ENCODE assay signal across 34 cellular contexts in genomic region chr20:42844751-42845150, GRCh38.
"Had no signal": no experiment of that assay in that cellular context is flagged by ENCODE, and none has a peak within 500 bp of the region (broad histone marks: within the 10 kb centered on the region; RNA-seq: fewer than 3 reads in every experiment).

No MANE protein-coding gene starts in this region.

- H3K27ac ChIP-seq: KMS-11 had no signal

- DNase-seq: Karpas-422, Kasumi-1, MG63, MM.1S, MV-4-11, NCI-H1048, NCI-H1092, NCI-H1092 treated with DMSO at 0.1 percent for 48 hours, NCI-H1105, NCI-H1105 treated with DMSO at 0.1 percent for 48 hours, NCI-H1417, NCI-H1417 treated with DMSO at 0.1 percent for 48 hours, NCI-H1436, NCI-H1436 treated with DMSO at 0.1 percent for 48 hours, NCI-H146, NCI-H1694, NCI-H1694 treated with DMSO at 0.1 percent for 48 hours, NCI-H187, NCI-H187 treated with DMSO at 0.1 percent for 48 hours, NCI-H1930, NCI-H2029, NCI-H2029 treated with DMSO at 0.1 percent for 48 hours, NCI-H2081, NCI-H2081 treated with DMSO at 0.1 percent for 48 hours, NCI-H2107, NCI-H2171, NCI-H2171 treated with DMSO at 0.1 percent for 48 hours, NCI-H2227 treated with DMSO at 0.1 percent for 48 hours, NCI-H226, NCI-H345, NCI-H446, NCI-H446 treated with DMSO at 0.1 percent for 48 hours, NCI-H510A had no signal

- H3K4me3 ChIP-seq: MG63 had no signal

- H3K9me3 ChIP-seq: MG63 had no signal

- H3K36me3 ChIP-seq: MG63 had no signal

- H3K27me3 ChIP-seq: MG63 had no signal
